Comparison of ENCODE assay signal across 14 cellular contexts in the genomic region with DNA sequence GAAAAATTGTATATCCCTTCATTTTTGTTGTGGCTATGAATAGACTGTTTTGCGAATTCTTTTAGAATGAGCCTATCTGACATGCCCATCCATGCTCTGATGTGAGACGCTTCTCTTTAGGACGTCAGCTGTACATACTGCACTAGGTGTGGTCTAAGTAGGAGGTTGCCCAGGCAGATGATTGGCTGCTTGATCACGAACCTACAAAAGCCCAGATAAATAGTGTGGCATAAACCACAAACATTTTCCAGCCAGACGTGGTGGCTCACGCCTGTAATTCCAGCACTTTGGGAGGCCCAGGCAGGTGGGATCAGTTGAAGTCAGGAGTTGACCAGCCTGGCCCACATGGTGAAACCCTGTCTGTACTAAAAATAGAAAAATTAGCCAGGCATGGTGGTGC.
DNase-seq lines count a peak whose midpoint lies in the region; ATAC-seq, FAIRE-seq and TF ChIP-seq lines count a peak whose summit lies in the region.
"Had no signal": no experiment of that assay in that cellular context is flagged by ENCODE, and none has a peak within 500 bp of the region (broad histone marks: within the 10 kb centered on the region; RNA-seq: fewer than 3 reads in every experiment).

No MANE protein-coding gene starts in this region.

- FAIRE-seq in keratinocyte (lab: Jason Lieb, UNC): peak; percentile 85
- FAIRE-seq: colon had no signal

- in situ Hi-C loops in mammary epithelial cell (cut with MboI; ENCODE audit: low sequenced_read_pairs in 2 of 2): loop anchor here (5.0 to 10.0 kb wide), 4 partner anchors 143 to 613 kb away; no protein-coding TSS in a partner anchor

- BruUV-seq in mammary epithelial cell (replicated peaks; lab: Mats Ljungman, UMichigan): no TSS peak

- no peaks in the 10 kb centered on the region for H3K79me2 ChIP-seq in mammary epithelial cell (ENCODE audit: insufficient read depth, low read length)
- H3K79me2 ChIP-seq in keratinocyte (ENCODE audit: control insufficient read depth, insufficient read depth, low read length): no peaks in the 10 kb centered on the region

- H3K27me3 ChIP-seq in mammary epithelial cell (ENCODE audit: insufficient read depth, low read length) (no peaks in the 10 kb centered on the region), keratinocyte (ENCODE audit: control insufficient read depth, extremely low read depth, insufficient read depth, low read length) (no peaks in the 10 kb centered on the region), uterus (no peaks in the 10 kb centered on the region)
- H3K27me3 ChIP-seq: Peyer's patch, thyroid gland had no signal

- TF ChIP-seq POLR2A in uterus (IDR thresholded peaks at IDR 0.05): no peak

- WGBS in mammary epithelial cell (ENCODE audit: low coverage, missing lambda C conversion rate): 38% methylated on average over 3 of the region's 6 CpGs

- ATAC-seq in GM19351 (IDR thresholded peaks at IDR 0.05; ENCODE audit: unreplicated experiment) (no peak), HG02840 (IDR thresholded peaks at IDR 0.05; ENCODE audit: low FRiP score, unreplicated experiment) (no peak)

- H3K9ac ChIP-seq in mammary epithelial cell (ENCODE audit: insufficient read depth, low read length) (no peak overlapping the region), keratinocyte (ENCODE audit: control insufficient read depth, extremely low read depth, insufficient read depth, low read length) (peak overlapping the region; percentile 45)

- no peak overlapping the region for H3K4me3 ChIP-seq in mammary epithelial cell (replicated peaks in 1 of 3; ENCODE audit: insufficient read depth in 1 of 3, low read depth in 2 of 3, low read length in 3 of 3)
- H3K4me3 ChIP-seq in keratinocyte (ENCODE audit: control insufficient read depth in 2 of 3, extremely low read depth in 1 of 3, insufficient read depth in 2 of 3, low read depth in 1 of 3, low read length in 3 of 3): no peak overlapping the region
- H3K4me3 ChIP-seq in uterus: no peak overlapping the region
- H3K4me3 ChIP-seq: Peyer's patch, thyroid gland had no signal

- intact Hi-C loops in mammary epithelial cell (cut with micrococcal nuclease): loop anchor here (5.0 to 10.0 kb wide), 2 partner anchors 248 to 311 kb away; no protein-coding TSS in a partner anchor
- intact Hi-C loops in uterus (cut with DNase I; ENCODE audit: low total_unique reads): loop anchor here (5.0 to 10.0 kb wide), 2 partner anchors 148 to 611 kb away; no protein-coding TSS in a partner anchor

- CTCF ChIA-PET in RWPE1 (lab: Yijun Ruan, JAX): interaction anchor here (0.5 to 3.0 kb wide), 17 partner anchors 13 to 614 kb away, joined by 3 to 67 read pairs (median 3); no protein-coding TSS in a partner anchor
- CTCF ChIA-PET in mammary epithelial cell (lab: Charles Lee; ENCODE audit: low non-redundant PET): interaction anchor here (0.5 to 1.1 kb wide), 8 partner anchors 21 to 629 kb away, joined by 3 to 16 read pairs (median 10); no protein-coding TSS in a partner anchor

- H4K20me1 ChIP-seq in mammary epithelial cell (ENCODE audit: insufficient read depth, low read length) (no peaks in the 10 kb centered on the region), keratinocyte (ENCODE audit: control insufficient read depth, extremely low read depth, insufficient read depth, low read length) (no peaks in the 10 kb centered on the region)

- no peaks in the 10 kb centered on the region for H3K9me1 ChIP-seq in keratinocyte (ENCODE audit: control insufficient read depth, extremely low read depth, insufficient read depth, low read length)

- H3K9me3 ChIP-seq in mammary epithelial cell (replicated peaks; ENCODE audit: insufficient read depth, low read length) (no peaks in the 10 kb centered on the region), keratinocyte (ENCODE audit: control insufficient read depth, low read depth, low read length) (no peaks in the 10 kb centered on the region), uterus (no peaks in the 10 kb centered on the region)
- H3K9me3 ChIP-seq: Peyer's patch, thyroid gland had no signal

- H3K27ac ChIP-seq in RWPE1 (peak overlapping the region; percentile 87), mammary epithelial cell (ENCODE audit: insufficient read depth, low read depth, low read length) (no peak overlapping the region), keratinocyte (ENCODE audit: control insufficient read depth, insufficient read depth, low read length) (peak overlapping the region; percentile 76), uterus (no peak overlapping the region)
- H3K27ac ChIP-seq: HL-60, Peyer's patch, thyroid gland had no signal

- POLR2A ChIA-PET in RWPE1 (lab: Yijun Ruan, JAX; ENCODE audit: low non-redundant PET): no interaction called here

- no peak overlapping the region for H2AFZ ChIP-seq in mammary epithelial cell (ENCODE audit: low read depth, low read length)
- H2AFZ ChIP-seq in keratinocyte (ENCODE audit: control insufficient read depth, low read length): no peak overlapping the region

- dilution Hi-C loops in mammary epithelial cell (cut with HindIII; ENCODE audit: low sequenced_read_pairs) (no loop called here), keratinocyte (cut with MboI; ENCODE audit: extremely low pct_ligation_motif_present, low sequenced_read_pairs) (no loop called here)

- TF ChIP-seq CTCF in RWPE1 (conservative IDR thresholded peaks at IDR 0.05; ENCODE audit: low read depth) (no peak), mammary epithelial cell (conservative IDR thresholded peaks at IDR 0.05 in 1 of 2, IDR thresholded peaks at IDR 0.05 in 1 of 2; ENCODE audit: extremely low read depth in 1 of 2, insufficient read depth in 1 of 2, low read depth in 1 of 2, low read length in 2 of 2) (no peak), keratinocyte (optimal IDR thresholded peaks at IDR 0.05 in 1 of 3, IDR thresholded peaks at IDR 0.05 in 1 of 3, conservative IDR thresholded peaks at IDR 0.05 in 1 of 3; ENCODE audit: extremely low read depth in 1 of 3, insufficient read depth in 2 of 3, low read length in 3 of 3) (no peak), uterus (IDR thresholded peaks at IDR 0.05) (no peak)

- H3K4me2 ChIP-seq in mammary epithelial cell (ENCODE audit: insufficient read depth, low read depth, low read length): no peak overlapping the region
- H3K4me2 ChIP-seq in keratinocyte (ENCODE audit: control insufficient read depth, extremely low read depth, insufficient read depth, low read depth, low read length): no peak overlapping the region

- H3K4me1 ChIP-seq in mammary epithelial cell (ENCODE audit: insufficient read depth, low read length) (peaks cover 18% of the 10 kb centered on the region), keratinocyte (ENCODE audit: control insufficient read depth, extremely low read depth, insufficient read depth, low read length) (peaks cover 36% of the 10 kb centered on the region), uterus (no peaks in the 10 kb centered on the region)
- H3K4me1 ChIP-seq: thyroid gland had no signal

- DNase-seq in EH (ENCODE audit: low read depth): peak; percentile 8
- DNase-seq in RWPE1 (ENCODE audit: low spot score): peak; percentile 60
- peak; percentile 62 for DNase-seq in mammary epithelial cell
- peak; percentile 80 for DNase-seq in keratinocyte (ENCODE audit: low read depth, low spot score)
- DNase-seq in activated T-cell treated with anti-CD3 and anti-CD28 coated beads, Interleukin-2, amount 50 U/mL, for 48 hours: no peak
- DNase-seq in uterus: no peak
- DNase-seq: kidney, NCI-H2081 treated with DMSO at 0.1 percent for 48 hours had no signal

- H3K36me3 ChIP-seq in mammary epithelial cell (ENCODE audit: insufficient read depth, low read length): no peaks in the 10 kb centered on the region
- peaks cover 0 to 3% of the 10 kb centered on the region in 2 experiments for H3K36me3 ChIP-seq in keratinocyte (ENCODE audit: control insufficient read depth in 2 of 2, extremely low read depth in 1 of 2, insufficient read depth in 2 of 2, low read length in 2 of 2)
- no peaks in the 10 kb centered on the region for H3K36me3 ChIP-seq in uterus
- H3K36me3 ChIP-seq: thyroid gland had no signal

Comparison
In these comparisons a context has a peak if more than half of its experiments do, and no peak if none do; other contexts are left out.
1. DNase-seq: peak in EH (single experiment), RWPE1 (single experiment), mammary epithelial cell (single experiment) and keratinocyte (single experiment); none in activated T-cell treated with anti-CD3 and anti-CD28 coated beads, Interleukin-2, amount 50 U/mL, for 48 hours (0 of 2) and uterus (0 of 2).
2. H3K27ac ChIP-seq: peak in RWPE1 (single experiment) and keratinocyte (single experiment); none in mammary epithelial cell (single experiment) and uterus (0 of 2).